1 cellular context compared by ENCODE assay signal in the genomic region with DNA sequence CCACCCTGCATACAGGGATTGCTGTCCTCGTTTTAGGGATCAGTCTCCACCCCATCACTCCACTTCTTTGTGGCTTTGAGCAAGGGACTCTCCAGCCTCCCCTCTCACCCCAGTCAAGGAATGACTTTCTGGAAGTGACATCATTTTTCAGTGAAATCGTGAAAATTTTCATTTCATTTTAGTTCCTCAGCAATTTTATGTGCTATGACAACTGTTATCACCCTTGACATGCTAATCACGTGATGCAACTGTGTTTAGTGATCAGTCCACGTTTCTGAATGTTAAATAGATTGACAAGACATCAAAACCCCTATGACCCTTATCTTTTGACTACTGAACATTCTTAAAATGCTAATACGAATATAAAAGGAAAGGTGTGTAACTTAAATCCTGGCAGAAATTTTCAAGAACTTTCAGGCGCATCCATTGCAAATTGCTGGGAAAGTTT.
TF ChIP-seq lines count a peak whose summit lies in the region.

No MANE protein-coding gene starts in this region.

TF ChIP-seq in K562, 482 proteins besides CTCF, POLR2A, EP300 and RAD21 (continued from another document and continues in another):
- TF ChIP-seq HOMEZ (CRISPR knock-in tag; IDR thresholded peaks at IDR 0.05) (no peak), YBX1 (IDR thresholded peaks at IDR 0.05) (no peak), NFIX (CRISPR knock-in tag; IDR thresholded peaks at IDR 0.05; ENCODE audit: low read depth) (no peak), XRCC3 (IDR thresholded peaks at IDR 0.05) (no peak), ZNF263 (CRISPR knock-in tag; IDR thresholded peaks at IDR 0.05; ENCODE audit: borderline replicate concordance) (0 out of 2 replicates have a peak, but pooled peaks have one; percentile 4), ZFPM2 (CRISPR knock-in tag; IDR thresholded peaks at IDR 0.05) (no peak), MXI1 (IDR thresholded peaks at IDR 0.05; ENCODE audit: low read depth, low read length) (no peak), NRF1 (conservative IDR thresholded peaks at IDR 0.05 in 1 of 2, IDR thresholded peaks at IDR 0.05 in 1 of 2) (no peak), SNIP1 (IDR thresholded peaks at IDR 0.05; ENCODE audit: low read depth) (no peak), STAT6 (CRISPR knock-in tag; IDR thresholded peaks at IDR 0.05) (no peak), SIN3B (IDR thresholded peaks at IDR 0.05; ENCODE audit: low read depth) (no peak), GABPB2 (CRISPR knock-in tag; conservative IDR thresholded peaks at IDR 0.05) (no peak), POLR2H (tag; IDR thresholded peaks at IDR 0.05; ENCODE audit: low read depth) (peak; percentile 56; the same call in 1 of the 2 replicates), SMARCC2 (IDR thresholded peaks at IDR 0.05; ENCODE audit: low read depth) (no peak), NR0B1 (IDR thresholded peaks at IDR 0.05; ENCODE audit: partially characterized antibody) (no peak), ZSCAN29 (IDR thresholded peaks at IDR 0.05) (no peak), ZNF316 (IDR thresholded peaks at IDR 0.05) (peak; percentile 56), DACH1 (IDR thresholded peaks at IDR 0.05; ENCODE audit: partially characterized antibody) (no peak), ZNF12 (CRISPR knock-in tag; IDR thresholded peaks at IDR 0.05) (no peak), MLLT1 (IDR thresholded peaks at IDR 0.05) (no peak), CBFA2T2 (conservative IDR thresholded peaks at IDR 0.05) (peak; percentile 71), ATF7 (IDR thresholded peaks at IDR 0.05) (peak; percentile 87), ZNF589 (CRISPR knock-in tag; IDR thresholded peaks at IDR 0.05; ENCODE audit: low read depth) (peak; percentile 90), KHSRP (IDR thresholded peaks at IDR 0.05) (peak; percentile 47; the same call in 1 of the 2 replicates), HDAC6 (IDR thresholded peaks at IDR 0.05; ENCODE audit: low read depth, low read length) (no peak), ZNF143 (CRISPR knock-in tag; IDR thresholded peaks at IDR 0.05) (no peak), CHD1 (IDR thresholded peaks at IDR 0.05; ENCODE audit: low read length) (no peak), NFE2L1 (tag; IDR thresholded peaks at IDR 0.05; ENCODE audit: borderline replicate concordance, low read depth) (no peak), E2F5 (CRISPR knock-in tag; IDR thresholded peaks at IDR 0.05) (no peak), RBM25 (IDR thresholded peaks at IDR 0.05; ENCODE audit: low read depth, low read length, severe bottlenecking) (no peak), ZFP91 (CRISPR knock-in tag; IDR thresholded peaks at IDR 0.05) (peak; percentile 63; the same call in 1 of the 2 replicates), CBFA2T3 (IDR thresholded peaks at IDR 0.05) (0 out of 2 replicates have a peak, but pooled peaks have one; percentile 10), ZNF445 (CRISPR knock-in tag; IDR thresholded peaks at IDR 0.05; ENCODE audit: low read depth) (no peak), MCM3 (IDR thresholded peaks at IDR 0.05) (no peak), HMGN3 (IDR thresholded peaks at IDR 0.05; ENCODE audit: borderline replicate concordance, extremely low read depth, insufficient read length, low read depth, low read length) (no peak), JUND (IDR thresholded peaks at IDR 0.05; ENCODE audit: borderline replicate concordance, low read depth, low read length) (peak; percentile 48; the same call in 1 of the 2 replicates), JUND (tag; IDR thresholded peaks at IDR 0.05; ENCODE audit: borderline replicate concordance, low read depth, low read length) (peak; percentile 13; the same call in 2 of the 3 replicates), SRSF9 (IDR thresholded peaks at IDR 0.05; ENCODE audit: borderline replicate concordance, low read depth, low read length) (no peak), RBM22 (IDR thresholded peaks at IDR 0.05; ENCODE audit: low read depth, low read length, poor library complexity, severe bottlenecking) (no peak), KDM1A (IDR thresholded peaks at IDR 0.05) (no peak), RBFOX2 (IDR thresholded peaks at IDR 0.05; ENCODE audit: low read depth, low read length) (no peak), JUN (IDR thresholded peaks at IDR 0.05; ENCODE audit: borderline replicate concordance, low read depth, low read length) (no peak), JUN (CRISPR knock-in tag; IDR thresholded peaks at IDR 0.05; ENCODE audit: borderline replicate concordance) (no peak), HOXB6 (CRISPR knock-in tag; IDR thresholded peaks at IDR 0.05; ENCODE audit: borderline replicate concordance) (no peak), MEIS2 (IDR thresholded peaks at IDR 0.05; ENCODE audit: partially characterized antibody) (peak; percentile 63), SMAD2 (IDR thresholded peaks at IDR 0.05; ENCODE audit: low read depth, low read length) (no peak), E2F3 (CRISPR knock-in tag; IDR thresholded peaks at IDR 0.05) (no peak), ZNF175 (CRISPR knock-in tag; IDR thresholded peaks at IDR 0.05; ENCODE audit: low read depth) (peak; percentile 73; the same call in 1 of the 2 replicates)
- TF ChIP-seq, protein P1, sequence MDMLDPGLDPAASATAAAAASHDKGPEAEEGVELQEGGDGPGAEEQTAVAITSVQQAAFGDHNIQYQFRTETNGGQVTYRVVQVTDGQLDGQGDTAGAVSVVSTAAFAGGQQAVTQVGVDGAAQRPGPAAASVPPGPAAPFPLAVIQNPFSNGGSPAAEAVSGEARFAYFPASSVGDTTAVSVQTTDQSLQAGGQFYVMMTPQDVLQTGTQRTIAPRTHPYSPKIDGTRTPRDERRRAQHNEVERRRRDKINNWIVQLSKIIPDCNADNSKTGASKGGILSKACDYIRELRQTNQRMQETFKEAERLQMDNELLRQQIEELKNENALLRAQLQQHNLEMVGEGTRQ (CRISPR knock-in tag; IDR thresholded peaks at IDR 0.05) = peak; percentile 79
- TF ChIP-seq, protein P2, sequence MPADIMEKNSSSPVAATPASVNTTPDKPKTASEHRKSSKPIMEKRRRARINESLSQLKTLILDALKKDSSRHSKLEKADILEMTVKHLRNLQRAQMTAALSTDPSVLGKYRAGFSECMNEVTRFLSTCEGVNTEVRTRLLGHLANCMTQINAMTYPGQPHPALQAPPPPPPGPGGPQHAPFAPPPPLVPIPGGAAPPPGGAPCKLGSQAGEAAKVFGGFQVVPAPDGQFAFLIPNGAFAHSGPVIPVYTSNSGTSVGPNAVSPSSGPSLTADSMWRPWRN (IDR thresholded peaks at IDR 0.05; ENCODE audit: low read depth) = no peak
- TF ChIP-seq, protein P3, sequence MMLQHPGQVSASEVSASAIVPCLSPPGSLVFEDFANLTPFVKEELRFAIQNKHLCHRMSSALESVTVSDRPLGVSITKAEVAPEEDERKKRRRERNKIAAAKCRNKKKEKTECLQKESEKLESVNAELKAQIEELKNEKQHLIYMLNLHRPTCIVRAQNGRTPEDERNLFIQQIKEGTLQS (IDR thresholded peaks at IDR 0.05) = peak; percentile 85
- TF ChIP-seq, protein P3 (CRISPR knock-in tag; conservative IDR thresholded peaks at IDR 0.05) = no peak
- TF ChIP-seq, protein P4, sequence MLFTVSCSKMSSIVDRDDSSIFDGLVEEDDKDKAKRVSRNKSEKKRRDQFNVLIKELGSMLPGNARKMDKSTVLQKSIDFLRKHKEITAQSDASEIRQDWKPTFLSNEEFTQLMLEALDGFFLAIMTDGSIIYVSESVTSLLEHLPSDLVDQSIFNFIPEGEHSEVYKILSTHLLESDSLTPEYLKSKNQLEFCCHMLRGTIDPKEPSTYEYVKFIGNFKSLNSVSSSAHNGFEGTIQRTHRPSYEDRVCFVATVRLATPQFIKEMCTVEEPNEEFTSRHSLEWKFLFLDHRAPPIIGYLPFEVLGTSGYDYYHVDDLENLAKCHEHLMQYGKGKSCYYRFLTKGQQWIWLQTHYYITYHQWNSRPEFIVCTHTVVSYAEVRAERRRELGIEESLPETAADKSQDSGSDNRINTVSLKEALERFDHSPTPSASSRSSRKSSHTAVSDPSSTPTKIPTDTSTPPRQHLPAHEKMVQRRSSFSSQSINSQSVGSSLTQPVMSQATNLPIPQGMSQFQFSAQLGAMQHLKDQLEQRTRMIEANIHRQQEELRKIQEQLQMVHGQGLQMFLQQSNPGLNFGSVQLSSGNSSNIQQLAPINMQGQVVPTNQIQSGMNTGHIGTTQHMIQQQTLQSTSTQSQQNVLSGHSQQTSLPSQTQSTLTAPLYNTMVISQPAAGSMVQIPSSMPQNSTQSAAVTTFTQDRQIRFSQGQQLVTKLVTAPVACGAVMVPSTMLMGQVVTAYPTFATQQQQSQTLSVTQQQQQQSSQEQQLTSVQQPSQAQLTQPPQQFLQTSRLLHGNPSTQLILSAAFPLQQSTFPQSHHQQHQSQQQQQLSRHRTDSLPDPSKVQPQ (CRISPR knock-in tag; IDR thresholded peaks at IDR 0.05; ENCODE audit: borderline replicate concordance) = no peak
- TF ChIP-seq, protein P5, sequence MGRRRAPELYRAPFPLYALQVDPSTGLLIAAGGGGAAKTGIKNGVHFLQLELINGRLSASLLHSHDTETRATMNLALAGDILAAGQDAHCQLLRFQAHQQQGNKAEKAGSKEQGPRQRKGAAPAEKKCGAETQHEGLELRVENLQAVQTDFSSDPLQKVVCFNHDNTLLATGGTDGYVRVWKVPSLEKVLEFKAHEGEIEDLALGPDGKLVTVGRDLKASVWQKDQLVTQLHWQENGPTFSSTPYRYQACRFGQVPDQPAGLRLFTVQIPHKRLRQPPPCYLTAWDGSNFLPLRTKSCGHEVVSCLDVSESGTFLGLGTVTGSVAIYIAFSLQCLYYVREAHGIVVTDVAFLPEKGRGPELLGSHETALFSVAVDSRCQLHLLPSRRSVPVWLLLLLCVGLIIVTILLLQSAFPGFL (CRISPR knock-in tag; IDR thresholded peaks at IDR 0.05) = no peak
